ENCODE assay signal across 17 cellular contexts in the genomic region with DNA sequence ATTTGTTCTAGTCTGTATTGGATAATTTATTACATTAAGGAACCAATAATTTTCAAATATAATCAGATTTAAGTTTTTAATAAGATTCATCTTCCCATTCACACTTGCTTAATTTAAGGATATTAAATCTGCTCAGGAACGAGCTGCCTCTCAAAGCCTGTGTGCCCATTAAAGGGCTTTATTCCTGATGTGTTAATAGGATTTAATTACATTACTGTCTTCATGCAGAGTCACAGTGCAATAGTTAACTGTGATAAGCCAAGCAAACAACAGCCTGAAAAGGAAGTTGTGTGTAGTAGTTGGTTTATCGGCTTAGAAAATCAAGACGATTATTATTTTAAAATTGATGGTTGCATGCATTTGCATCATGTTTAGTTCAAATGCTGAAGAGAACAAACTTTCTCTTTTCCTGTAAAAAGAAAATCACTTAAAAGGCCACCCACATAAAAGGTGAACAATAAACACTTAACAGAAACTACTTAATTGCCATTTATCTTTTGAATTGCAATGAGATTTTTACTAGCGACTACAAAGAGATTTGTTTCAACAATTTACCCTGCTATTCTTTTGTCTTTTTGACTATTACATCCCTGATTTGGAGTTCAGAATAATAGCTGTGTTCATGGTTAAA.
DNase-seq lines count a peak whose midpoint lies in the region.
"Had no signal": no experiment of that assay in that cellular context is flagged by ENCODE, and none has a peak within 500 bp of the region (broad histone marks: within the 10 kb centered on the region; RNA-seq: fewer than 3 reads in every experiment).

No MANE protein-coding gene starts in this region.

- WGBS in HUES64 = 25% methylated on average over 4 of the region's 4 CpGs

- H3K4me3 ChIP-seq in HUES64 (ENCODE audit: low read length) = no peak overlapping the region
- peak overlapping the region; percentile 18 for H3K4me3 ChIP-seq in iPS-18a (ENCODE audit: low read length)
- H3K4me3 ChIP-seq: BLaER1 treated with 17β-estradiol and CSF1 and Interleukin-3, amounts not matched to agents 10 nM and 100 nM; Peyer's patch had no signal

- H3K4me1 ChIP-seq in HUES64 (ENCODE audit: insufficient read depth, low read length) = peaks cover 40% of the 10 kb centered on the region
- H3K4me1 ChIP-seq in iPS-18a (ENCODE audit: control insufficient read depth, low read depth, low read length) = peaks cover 42% of the 10 kb centered on the region
- H3K4me1 ChIP-seq: BLaER1 treated with 17β-estradiol and CSF1 and Interleukin-3, amounts not matched to agents 10 nM and 100 nM; Peyer's patch had no signal

- DNase-seq in NCI-H1417 (lab: John Stamatoyannopoulos, UW) (peak in 2 of 3 experiments; percentile 13 to 75), NCI-H1417 treated with DMSO at 0.1 percent for 48 hours (lab: John Stamatoyannopoulos, UW) (no peak), SK-MEL-5 (ENCODE audit: low read depth, low spot score) (peak; percentile 13), cerebellar nuclear complex (lab: John Stamatoyannopoulos, UW) (no peak)
- no peak for DNase-seq in activated CD4-positive, alpha-beta T cell treated with anti-CD3 and anti-CD28 coated beads, Interleukin-2, amount 50 U/mL, for 4 hours
- no peak for DNase-seq in stimulated activated CD4-positive, alpha-beta T cell treated with anti-CD3 and anti-CD28 coated beads, Interleukin-12 subunit alpha, Interleukin-12 subunit beta, amount 100 ng/mL, for 4 hours
- DNase-seq: 8988T, COR-L47, DMS79 treated with DMSO at 0.1 percent for 48 hours, MV-4-11, NCI-H187, NCI-H510A treated with DMSO at 0.1 percent for 48 hours, Peyer's patch, Right ventricle myocardium superior had no signal

- H3K27me3 ChIP-seq in HUES64 (ENCODE audit: insufficient read depth, low read length) (no peaks in the 10 kb centered on the region), iPS-18a (ENCODE audit: control insufficient read depth, insufficient read depth, low read length) (no peaks in the 10 kb centered on the region)
- H3K27me3 ChIP-seq: BLaER1 treated with 17β-estradiol and CSF1 and Interleukin-3, amounts not matched to agents 10 nM and 100 nM; Peyer's patch had no signal

- peak overlapping the region; percentile 86; the same call in 1 of the 2 replicates for H3K27ac ChIP-seq in HUES64 (ENCODE audit: low read depth, low read length)
- no peak overlapping the region for H3K27ac ChIP-seq in iPS-18a (ENCODE audit: low read length)
- H3K27ac ChIP-seq: BLaER1 treated with 17β-estradiol and CSF1 and Interleukin-3, amounts not matched to agents 10 nM and 100 nM; Peyer's patch had no signal

- peaks cover 13% of the 10 kb centered on the region for H3K9me3 ChIP-seq in HUES64 (ENCODE audit: insufficient read depth, low read depth, low read length)
- H3K9me3 ChIP-seq in iPS-18a (ENCODE audit: control insufficient read depth, low read depth, low read length) = no peaks in the 10 kb centered on the region
- H3K9me3 ChIP-seq: Peyer's patch had no signal

- in situ Hi-C loops in SK-MEL-5 (cut with HindIII; ENCODE audit: low pct_unique_long_range_greater_than_20kb, low sequenced_read_pairs) = no loop called here

- H3K36me3 ChIP-seq in HUES64 (ENCODE audit: insufficient read depth, low read length) = no peaks in the 10 kb centered on the region
- no peaks in the 10 kb centered on the region for H3K36me3 ChIP-seq in iPS-18a (ENCODE audit: control insufficient read depth, low read depth, low read length)
- H3K36me3 ChIP-seq: BLaER1 treated with 17β-estradiol and CSF1 and Interleukin-3, amounts not matched to agents 10 nM and 100 nM; Peyer's patch had no signal

- no peak overlapping the region for H3K9ac ChIP-seq in HUES64 (ENCODE audit: low read depth, low read length)
- no peak overlapping the region for H3K9ac ChIP-seq in iPS-18a (ENCODE audit: low read length)
- H3K9ac ChIP-seq: BLaER1 treated with 17β-estradiol and CSF1 and Interleukin-3, amounts not matched to agents 10 nM and 100 nM had no signal

Comparison
In these comparisons a context has a peak if more than half of its experiments do, and no peak if none do; other contexts are left out.
1. DNase-seq: peak in NCI-H1417 (2 of 3) and SK-MEL-5 (single experiment); none in NCI-H1417 treated with DMSO at 0.1 percent for 48 hours (single experiment), activated CD4-positive, alpha-beta T cell treated with anti-CD3 and anti-CD28 coated beads, Interleukin-2, amount 50 U/mL, for 4 hours (0 of 2), stimulated activated CD4-positive, alpha-beta T cell treated with anti-CD3 and anti-CD28 coated beads, Interleukin-12 subunit alpha, Interleukin-12 subunit beta, amount 100 ng/mL, for 4 hours (single experiment) and cerebellar nuclear complex (0 of 2).